8 cellular contexts compared by ENCODE assay signal in the genomic region with DNA sequence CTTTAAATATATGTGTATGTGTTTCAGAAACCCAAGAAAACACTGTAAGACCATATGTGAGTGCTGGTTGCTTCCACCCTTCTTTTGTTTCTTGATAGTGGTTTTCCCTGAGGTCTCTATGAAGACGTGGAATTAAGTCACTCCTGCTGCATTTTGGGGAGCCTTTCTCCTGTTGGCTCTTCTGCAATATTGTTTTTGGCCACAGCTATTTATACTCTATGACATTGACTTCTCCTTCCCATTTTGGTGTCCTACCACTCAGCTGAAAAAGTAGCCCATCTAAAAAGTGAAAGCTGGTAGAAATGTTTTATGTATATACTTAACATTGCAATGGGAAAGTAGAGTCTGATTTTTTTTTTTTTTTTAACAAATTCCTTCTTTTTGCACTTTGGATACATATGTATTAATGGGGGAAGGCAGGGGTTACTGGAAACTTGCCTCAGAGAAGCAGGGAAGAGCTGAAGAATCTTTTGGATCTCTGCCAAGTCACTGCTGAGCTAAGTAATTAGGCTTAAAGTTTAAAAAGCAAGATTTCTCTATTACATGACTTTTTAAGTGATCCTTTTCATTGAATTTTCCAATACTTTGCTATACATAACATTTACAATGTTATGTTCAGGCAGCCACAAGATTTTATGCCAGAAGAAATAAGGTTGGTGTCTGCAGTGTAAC. TPM values are rescaled to one million over a fixed set of nuclear protein-coding genes. Genes with fewer than 3 reads are reported as not detected.
DNase-seq lines count a peak whose midpoint lies in the region; FAIRE-seq and TF ChIP-seq lines count a peak whose summit lies in the region.

No MANE protein-coding gene starts in this region.

- in situ Hi-C loops in GM13976 (cut with MboI; ENCODE audit: low sequenced_read_pairs, unreplicated experiment) = no loop called here

- no peak for FAIRE-seq in HTR-8/SVneo (lab: Jason Lieb, UNC)

- H3K27ac Mint-ChIP-seq in CD14-positive monocyte = peak overlapping the region in 5 of 7 donors; percentile 82 to 96 (median 94)
- peak overlapping the region; percentile 92 for H3K27ac Mint-ChIP-seq in activated T-helper 1 cell treated with anti-CD3 and anti-CD28 coated beads, Interleukin-12 subunit alpha, Interleukin-12 subunit beta, Interleukin-2, Interleukin-4 antibody, amounts not matched to agents 30 ng/mL and 10 ng/mL and 1 ng/mL, durations not matched to agents 14 hours and 24 hours and 36 hours

- TF ChIP-seq CTCF in CD14-positive monocyte (IDR thresholded peaks at IDR 0.05) = no peak
- TF ChIP-seq CTCF in GM13976 (IDR thresholded peaks at IDR 0.05; ENCODE audit: borderline replicate concordance, control extremely low read depth, extremely low read depth, insufficient read depth, missing control alignments) = no peak

- DNase-seq in CD14-positive monocyte (ENCODE audit: low spot score) (no peak), lung microvascular endothelial cell (ENCODE audit: low read depth in 2 of 2) (peak; percentile 8 to 23), HTR-8/SVneo (ENCODE audit: insufficient read length, low spot score) (no peak), NCI-H1092 treated with DMSO at 0.1 percent for 48 hours (lab: John Stamatoyannopoulos, UW) (no peak), GM13976 (ENCODE audit: low spot score) (no peak), HK-2 (ENCODE audit: unreplicated experiment) (no peak)
- no peak for DNase-seq in activated T-helper 1 cell treated with anti-CD3 and anti-CD28 coated beads, Interleukin-12 subunit alpha, Interleukin-12 subunit beta, Interleukin-2, Interleukin-4 antibody, amounts not matched to agents 30 ng/mL and 10 ng/mL and 1 ng/mL, durations not matched to agents 14 hours and 24 hours and 36 hours (ENCODE audit: low spot score)

- peaks cover 30% of the 10 kb centered on the region for H3K4me1 Mint-ChIP-seq in CD14-positive monocyte
- peaks cover 38% of the 10 kb centered on the region for H3K4me1 Mint-ChIP-seq in activated T-helper 1 cell treated with anti-CD3 and anti-CD28 coated beads, Interleukin-12 subunit alpha, Interleukin-12 subunit beta, Interleukin-2, Interleukin-4 antibody, amounts not matched to agents 30 ng/mL and 10 ng/mL and 1 ng/mL, durations not matched to agents 14 hours and 24 hours and 36 hours (ENCODE audit: low read depth)

- no peak for TF ChIP-seq EP300 in Ishikawa (IDR thresholded peaks at IDR 0.05; ENCODE audit: borderline replicate concordance)

- peak overlapping the region; percentile 97 to 98 for H3K4me3 Mint-ChIP-seq in CD14-positive monocyte
- peak overlapping the region; percentile 94 for H3K4me3 Mint-ChIP-seq in activated T-helper 1 cell treated with anti-CD3 and anti-CD28 coated beads, Interleukin-12 subunit alpha, Interleukin-12 subunit beta, Interleukin-2, Interleukin-4 antibody, amounts not matched to agents 30 ng/mL and 10 ng/mL and 1 ng/mL, durations not matched to agents 14 hours and 24 hours and 36 hours

- H3K27me3 Mint-ChIP-seq in CD14-positive monocyte (ENCODE audit: low read depth in 3 of 3) = peaks cover 0 to 2% (median 1%) of the 10 kb centered on the region in 3 donors
- H3K27me3 Mint-ChIP-seq in activated T-helper 1 cell treated with anti-CD3 and anti-CD28 coated beads, Interleukin-12 subunit alpha, Interleukin-12 subunit beta, Interleukin-2, Interleukin-4 antibody, amounts not matched to agents 30 ng/mL and 10 ng/mL and 1 ng/mL, durations not matched to agents 14 hours and 24 hours and 36 hours (ENCODE audit: insufficient read depth) = peaks cover 2% of the 10 kb centered on the region

- peaks cover 0 to 3% (median 0%) of the 10 kb centered on the region in 7 donors for H3K9me3 Mint-ChIP-seq in CD14-positive monocyte
- H3K9me3 Mint-ChIP-seq in activated T-helper 1 cell treated with anti-CD3 and anti-CD28 coated beads, Interleukin-12 subunit alpha, Interleukin-12 subunit beta, Interleukin-2, Interleukin-4 antibody, amounts not matched to agents 30 ng/mL and 10 ng/mL and 1 ng/mL, durations not matched to agents 14 hours and 24 hours and 36 hours = no peaks in the 10 kb centered on the region

- H3K36me3 Mint-ChIP-seq in CD14-positive monocyte = peaks cover 6 to 17% of the 10 kb centered on the region in 2 donors
- peaks cover 14% of the 10 kb centered on the region for H3K36me3 Mint-ChIP-seq in activated T-helper 1 cell treated with anti-CD3 and anti-CD28 coated beads, Interleukin-12 subunit alpha, Interleukin-12 subunit beta, Interleukin-2, Interleukin-4 antibody, amounts not matched to agents 30 ng/mL and 10 ng/mL and 1 ng/mL, durations not matched to agents 14 hours and 24 hours and 36 hours (ENCODE audit: low read depth)

- intact Hi-C loops in CD14-positive monocyte (cut with micrococcal nuclease) = loop anchor here (2.0 to 10.0 kb wide), 2 partner anchors 320 to 514 kb away; a partner anchor contains a TSS
- intact Hi-C loops in activated T-helper 1 cell treated with anti-CD3 and anti-CD28 coated beads, Interleukin-12 subunit alpha, Interleukin-12 subunit beta, Interleukin-2, Interleukin-4 antibody, amounts not matched to agents 30 ng/mL and 10 ng/mL and 1 ng/mL, durations not matched to agents 14 hours and 24 hours and 36 hours (cut with micrococcal nuclease) = no loop called here

- no peak for TF ChIP-seq RAD21 in Ishikawa (IDR thresholded peaks at IDR 0.05; ENCODE audit: low read depth)

TF ChIP-seq in Ishikawa, 13 proteins besides CTCF, POLR2A, EP300 and RAD21:
- TF ChIP-seq, protein P1, sequence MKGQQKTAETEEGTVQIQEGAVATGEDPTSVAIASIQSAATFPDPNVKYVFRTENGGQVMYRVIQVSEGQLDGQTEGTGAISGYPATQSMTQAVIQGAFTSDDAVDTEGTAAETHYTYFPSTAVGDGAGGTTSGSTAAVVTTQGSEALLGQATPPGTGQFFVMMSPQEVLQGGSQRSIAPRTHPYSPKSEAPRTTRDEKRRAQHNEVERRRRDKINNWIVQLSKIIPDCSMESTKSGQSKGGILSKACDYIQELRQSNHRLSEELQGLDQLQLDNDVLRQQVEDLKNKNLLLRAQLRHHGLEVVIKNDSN (IDR thresholded peaks at IDR 0.05) = no peak
- peak; percentile 42; the same call in 1 of the 2 replicates for TF ChIP-seq NFIC (IDR thresholded peaks at IDR 0.05)
- TF ChIP-seq ZBTB7A (IDR thresholded peaks at IDR 0.05; ENCODE audit: low read depth) = no peak

RNA-seq across cellular contexts. Expression of a gene that starts 1.8 kb away (rescaled TPM):
- 10 to 100 TPM; 34.7 to 40.8 TPM for polyA plus RNA-seq in CD14-positive monocyte
- total RNA-seq in activated T-helper 1 cell treated with anti-CD3 and anti-CD28 coated beads, Interleukin-12 subunit alpha, Interleukin-12 subunit beta, Interleukin-2, Interleukin-4 antibody, amounts not matched to agents 30 ng/mL and 10 ng/mL and 1 ng/mL, durations not matched to agents 14 hours and 24 hours and 36 hours = 74.4 and 74.7 TPM in 2 replicates
- 38.6 and 55.2 TPM in 2 replicates for total RNA-seq in lung microvascular endothelial cell

RNA-seq across cellular contexts. Expression of a gene that starts 48.7 kb away (rescaled TPM):
- polyA plus RNA-seq in CD14-positive monocyte = 10 to 100 TPM; 65.9 to 84.0 TPM
- total RNA-seq in activated T-helper 1 cell treated with anti-CD3 and anti-CD28 coated beads, Interleukin-12 subunit alpha, Interleukin-12 subunit beta, Interleukin-2, Interleukin-4 antibody, amounts not matched to agents 30 ng/mL and 10 ng/mL and 1 ng/mL, durations not matched to agents 14 hours and 24 hours and 36 hours = 165 and 167 TPM in 2 replicates
- 46.6 and 49.3 TPM in 2 replicates for total RNA-seq in lung microvascular endothelial cell

Comparison
In these comparisons a context has a peak if more than half of its experiments do, and no peak if none do; other contexts are left out.
1. DNase-seq: peak in lung microvascular endothelial cell (2 of 2); none in CD14-positive monocyte (single experiment), activated T-helper 1 cell treated with anti-CD3 and anti-CD28 coated beads, Interleukin-12 subunit alpha, Interleukin-12 subunit beta, Interleukin-2, Interleukin-4 antibody, amounts not matched to agents 30 ng/mL and 10 ng/mL and 1 ng/mL, durations not matched to agents 14 hours and 24 hours and 36 hours (single experiment), HTR-8/SVneo (single experiment), NCI-H1092 treated with DMSO at 0.1 percent for 48 hours (single experiment), GM13976 (single experiment) and HK-2 (single experiment).